In the genomic region with DNA sequence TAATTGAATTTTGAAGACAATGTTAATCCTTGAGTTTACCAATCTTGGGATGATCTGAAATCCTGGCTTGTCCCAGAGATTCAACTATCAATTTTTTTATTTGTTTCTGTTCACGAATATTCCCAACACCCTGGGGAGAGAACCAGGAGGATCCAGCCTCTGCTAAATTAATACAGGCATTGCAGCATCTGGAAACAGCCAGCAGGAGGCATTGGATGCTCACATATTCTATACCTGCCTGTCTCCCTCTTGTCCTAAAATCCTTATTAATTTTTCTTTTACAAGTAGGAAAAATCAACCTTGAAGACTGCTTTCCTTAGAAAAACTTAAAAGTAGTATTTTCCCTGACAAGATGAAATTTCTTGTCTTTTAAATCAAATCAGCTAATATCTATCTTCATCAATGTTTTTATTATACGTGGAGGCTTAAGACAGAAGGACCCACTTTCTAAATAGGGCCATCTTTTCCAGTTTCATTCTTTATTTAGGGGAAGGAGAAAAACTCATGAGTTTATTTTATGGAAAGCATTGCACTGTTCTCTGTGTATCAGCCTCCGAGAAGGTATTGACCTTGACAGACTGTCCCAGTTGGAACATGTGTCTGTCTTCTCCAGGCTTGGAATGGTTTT, we compare ENCODE assay signal across 8 cellular contexts.
A peak's percentile ranks its signal among the peaks of the same experiment; 100 is the strongest.
DNase-seq lines count a peak whose midpoint lies in the region; ATAC-seq and TF ChIP-seq lines count a peak whose summit lies in the region.

No MANE protein-coding gene starts in this region.

- ATAC-seq in Right ventricle myocardium superior (ENCODE audit: poor library complexity) (peak; percentile 77), heart right ventricle (peak in 3 of 8 donors; percentile 45 to 76 (median 56)), HG03439 (IDR thresholded peaks at IDR 0.05; ENCODE audit: unreplicated experiment) (no peak), GM21619 (IDR thresholded peaks at IDR 0.05; ENCODE audit: unreplicated experiment) (no peak)

- H3K4me1 ChIP-seq in heart right ventricle, result peaks cover 0 to 12% (median 0%) of the 10 kb centered on the region in 9 donors

- peaks cover 0 to 10% (median 0%) of the 10 kb centered on the region in 7 donors for H3K27me3 ChIP-seq in heart right ventricle

- DNase-seq in Right ventricle myocardium superior (no peak), cardiac septum (ENCODE audit: low spot score) (no peak), NCI-H1105 (lab: John Stamatoyannopoulos, UW) (peak; percentile 15), heart right ventricle (peak in 1 of 2 donors; percentile 35), retina (peak; percentile 54)
- DNase-seq in activated CD4-positive, alpha-beta T cell treated with anti-CD3 and anti-CD28 coated beads, Interleukin-2, amount 50 U/mL, for 48 hours, result peak; percentile 10 to 16

- WGBS in heart right ventricle, 2 donors, result 48 to 49% methylated on average over 3 of the region's 3 CpGs

- H3K9me3 ChIP-seq in heart right ventricle, result no peaks in the 10 kb centered on the region

- no peaks in the 10 kb centered on the region for H3K36me3 ChIP-seq in heart right ventricle

- intact Hi-C loops in Right ventricle myocardium superior (cut with DNase I), result no loop called here
- intact Hi-C loops in cardiac septum (cut with DNase I), result loop anchor here (5.0 to 10.0 kb wide), 2 partner anchors 843 to 1140 kb away; a partner anchor contains a TSS
- intact Hi-C loops in heart right ventricle (cut with DNase I), result loop anchor here in 8 of 10 donors (2.0 to 10.0 kb wide), 6 partner anchors 843 to 1143 kb away; a partner anchor contains a TSS

- no peak overlapping the region for H3K4me3 ChIP-seq in heart right ventricle

- H3K27ac ChIP-seq in heart right ventricle, result no peak overlapping the region

- TF ChIP-seq CTCF in heart right ventricle (IDR thresholded peaks at IDR 0.05), result peak; percentile 27 to 84 (median 78)

Comparison
In these comparisons a context has a peak if more than half of its experiments do, and no peak if none do; other contexts are left out.
1. DNase-seq: peak in NCI-H1105 (single experiment), activated CD4-positive, alpha-beta T cell treated with anti-CD3 and anti-CD28 coated beads, Interleukin-2, amount 50 U/mL, for 48 hours (2 of 2) and retina (single experiment); none in Right ventricle myocardium superior (single experiment) and cardiac septum (single experiment).